ENCODE assay signal across 12 cellular contexts in genomic region chr6:6912841-6913240, GRCh38.
"Had no signal": no experiment of that assay in that cellular context is flagged by ENCODE, and none has a peak within 500 bp of the region (broad histone marks: within the 10 kb centered on the region; RNA-seq: fewer than 3 reads in every experiment).

No MANE protein-coding gene starts in this region.

- DNase-seq: activated CD4-positive, alpha-beta T cell treated with anti-CD3 and anti-CD28 coated beads, Interleukin-2, amount 10 ng/mL, durations not matched to agents 24 days and 14 days; activated CD4-positive, CD25-positive, alpha-beta regulatory T cell; activated CD8-positive, alpha-beta memory T cell treated with anti-CD3 and anti-CD28 coated beads, Interleukin-2, amount 50 U/mL, for 4 hours; activated CD8-positive, alpha-beta T cell treated with anti-CD3 and anti-CD28 coated beads, Interleukin-2, amount 10 ng/mL, durations not matched to agents 7 days and 5 days; activated effector memory CD4-positive, alpha-beta T cell treated with anti-CD3 and anti-CD28 coated beads, Interleukin-2, amount 50 U/mL, for 16 hours; activated T-cell treated with anti-CD3 and anti-CD28 coated beads, Interleukin-2, amount 50 U/mL, for 48 hours; adrenal gland; right lobe of liver; upper lobe of left lung had no signal

- H3K36me3 ChIP-seq: adrenal gland, prostate gland, right lobe of liver, upper lobe of left lung had no signal

- ATAC-seq: activated CD8-positive, alpha-beta T cell treated with anti-CD3 and anti-CD28 coated beads, Interleukin-2, amount 10 ng/mL, durations not matched to agents 7 days and 5 days; esophagus mucosa; right lobe of liver had no signal

- H3K27me3 ChIP-seq: adrenal gland, right lobe of liver, upper lobe of left lung had no signal

- H3K4me3 ChIP-seq: adrenal gland, prostate gland, right lobe of liver, smooth muscle cell, upper lobe of left lung had no signal

- H3K9me3 ChIP-seq: adrenal gland, prostate gland, right lobe of liver, upper lobe of left lung had no signal

- H3K4me2 ChIP-seq: smooth muscle cell had no signal

- H3K27ac ChIP-seq: adrenal gland, prostate gland, right lobe of liver, upper lobe of left lung had no signal
